ENCODE assay signal across 8 cellular contexts in genomic region chr15:40252438-40253178, GRCh38. TPM values are rescaled to one million over a fixed set of nuclear protein-coding genes. Genes with fewer than 3 reads are reported as not detected.
A peak's percentile ranks its signal among the peaks of the same experiment; 100 is the strongest.
DNase-seq lines count a peak whose midpoint lies in the region; ATAC-seq and TF ChIP-seq lines count a peak whose summit lies in the region.
"Had no signal": no experiment of that assay in that cellular context is flagged by ENCODE, and none has a peak within 500 bp of the region (broad histone marks: within the 10 kb centered on the region; RNA-seq: fewer than 3 reads in every experiment).

No MANE protein-coding gene starts in this region.

- H3K9ac ChIP-seq in colonic mucosa (ENCODE audit: low read depth in 2 of 2, low read length in 2 of 2) (peak overlapping the region; percentile 63 to 82), mesenchymal stem cell (ENCODE audit: low read length) (peak overlapping the region; percentile 32)

- peak overlapping the region; percentile 11 for H2BK120ac ChIP-seq in mesenchymal stem cell (ENCODE audit: low read depth, low read length)

- H3K18ac ChIP-seq in mesenchymal stem cell (ENCODE audit: low read depth in 1 of 2, low read length in 2 of 2) = no peak overlapping the region

- TF ChIP-seq POLR2A in upper lobe of left lung (IDR thresholded peaks at IDR 0.05) = peak in 2 of 4 donors; percentile 26 to 49

- peak; percentile 40 for DNase-seq in GM19238 (ENCODE audit: insufficient read length, low spot score)
- DNase-seq in NCI-H748 (lab: John Stamatoyannopoulos, UW; ENCODE audit: unreplicated experiment) = peak; percentile 72
- peak; percentile 73 for DNase-seq in colonic mucosa
- no peak for DNase-seq in mesenchymal stem cell
- DNase-seq in upper lobe of left lung = peak; percentile 76 to 91
- DNase-seq in inferior parietal cortex (ENCODE audit: extremely low spot score) = no peak

- no peak overlapping the region for H3K23ac ChIP-seq in mesenchymal stem cell (ENCODE audit: low read length in 2 of 2)

- ATAC-seq in upper lobe of left lung (ENCODE audit: low FRiP score in 2 of 2) (peak; percentile 64 to 76), GM21723 (IDR thresholded peaks at IDR 0.05; ENCODE audit: unreplicated experiment) (no peak)

- H3K36me3 ChIP-seq in colonic mucosa (no peaks in the 10 kb centered on the region), mesenchymal stem cell (ENCODE audit: control insufficient read depth in 1 of 2, insufficient read depth in 2 of 2, low read depth in 1 of 2, low read length in 2 of 2) (no peaks in the 10 kb centered on the region), upper lobe of left lung (no peaks in the 10 kb centered on the region)

- H2BK12ac ChIP-seq in mesenchymal stem cell (ENCODE audit: low read length in 2 of 2) = peak overlapping the region in 1 of 2 experiments; percentile 33

- no peak overlapping the region for H2AK5ac ChIP-seq in mesenchymal stem cell (ENCODE audit: low read length, severe bottlenecking)

- H4K8ac ChIP-seq in mesenchymal stem cell (ENCODE audit: low read length) = no peak overlapping the region

- H4K91ac ChIP-seq in mesenchymal stem cell (ENCODE audit: low read length) = no peak overlapping the region

- H3K27me3 ChIP-seq in colonic mucosa (peaks cover 20% of the 10 kb centered on the region), mesenchymal stem cell (ENCODE audit: control insufficient read depth in 1 of 2, insufficient read depth in 1 of 2, low read length in 2 of 2) (peaks cover 0 to 71% of the 10 kb centered on the region in 2 experiments), upper lobe of left lung (peaks cover 0 to 13% (median 0%) of the 10 kb centered on the region in 4 donors)

- peak overlapping the region; percentile 54 for H2BK15ac ChIP-seq in mesenchymal stem cell (ENCODE audit: low read depth, poor library complexity, severe bottlenecking)

- H2AFZ ChIP-seq in mesenchymal stem cell (ENCODE audit: low read depth, low read length) = peak overlapping the region; percentile 47

- intact Hi-C loops in colonic mucosa (cut with DNase I) = no loop called here

- 6% methylated on average over 80 of the region's 84 CpGs for WGBS in mesenchymal stem cell
- WGBS in upper lobe of left lung, 2 donors = 0 to 1% methylated on average over 14 to 15 of the region's 84 CpGs

- H2BK5ac ChIP-seq in mesenchymal stem cell (ENCODE audit: low read depth, low read length, poor library complexity, severe bottlenecking) = no peak overlapping the region

- H3K4ac ChIP-seq in mesenchymal stem cell (ENCODE audit: low read depth in 1 of 2, low read length in 2 of 2) = no peak overlapping the region

- no peaks in the 10 kb centered on the region for H3K4me1 ChIP-seq in colonic mucosa
- peaks cover 37% of the 10 kb centered on the region for H3K4me1 ChIP-seq in mesenchymal stem cell (ENCODE audit: control insufficient read depth, insufficient read depth, low read depth, low read length)
- peaks cover 18 to 30% (median 19%) of the 10 kb centered on the region in 4 donors for H3K4me1 ChIP-seq in upper lobe of left lung

- H3K9me3 ChIP-seq in colonic mucosa (no peaks in the 10 kb centered on the region), mesenchymal stem cell (ENCODE audit: control insufficient read depth, low read length) (no peaks in the 10 kb centered on the region), upper lobe of left lung (no peaks in the 10 kb centered on the region)

- H3K4me2 ChIP-seq in mesenchymal stem cell (ENCODE audit: low read length, poor library complexity, severe bottlenecking) = peak overlapping the region; percentile 95

- H3K14ac ChIP-seq in mesenchymal stem cell (ENCODE audit: low read length in 2 of 2) = peak overlapping the region in 1 of 2 experiments; percentile 45

- H3K4me3 ChIP-seq in colonic mucosa (peak overlapping the region; percentile 73), mesenchymal stem cell (ENCODE audit: insufficient read depth in 1 of 2, low read depth in 1 of 2, low read length in 2 of 2) (peak overlapping the region; percentile 63 to 72), upper lobe of left lung (peak overlapping the region; percentile 16 to 71 (median 58))
- H3K4me3 ChIP-seq: SK-N-MC had no signal

- H3K27ac ChIP-seq in colonic mucosa (no peak overlapping the region), mesenchymal stem cell (ENCODE audit: low read length, poor library complexity, severe bottlenecking) (no peak overlapping the region), upper lobe of left lung (peak overlapping the region; percentile 7 to 70 (median 59))
- H3K27ac ChIP-seq: SK-N-MC had no signal

- TF ChIP-seq EP300 in upper lobe of left lung (IDR thresholded peaks at IDR 0.05) = no peak

- peaks cover 1% of the 10 kb centered on the region for H3K79me1 ChIP-seq in mesenchymal stem cell (replicated peaks; ENCODE audit: low read length, poor library complexity, severe bottlenecking)

- no peak for TF ChIP-seq CTCF in colonic mucosa (IDR thresholded peaks at IDR 0.05)
- peak in 1 of 6 experiments; percentile 10 for TF ChIP-seq CTCF in upper lobe of left lung (IDR thresholded peaks at IDR 0.05)

RNA-seq across cellular contexts. Expression of gene PAK6, which starts 13.7 kb away (rescaled TPM):
- total RNA-seq in colonic mucosa = 10 to 100 TPM in 1 of 2 donors, 1 to 10 TPM in 1; 4.9 to 10.4 TPM
- 0.18 TPM for polyA plus RNA-seq in mesenchymal stem cell (2013, experiment 1 of 2)
- 0.10 TPM for polyA plus RNA-seq in mesenchymal stem cell (2013, experiment 2 of 2)
- 10 to 100 TPM in 3 of 6 donors, 1 to 10 TPM in 3; 4.5 to 23.4 (median 15.0) TPM for total RNA-seq in upper lobe of left lung

RNA-seq across cellular contexts. Expression of gene ANKRD63, which starts 30.3 kb away (rescaled TPM):
- total RNA-seq in colonic mucosa = not detected
- polyA plus RNA-seq in mesenchymal stem cell (2013, experiment 1 of 2) = not detected
- polyA plus RNA-seq in mesenchymal stem cell (2013, experiment 2 of 2) = not detected
- total RNA-seq in upper lobe of left lung = 1 to 10 TPM in 1 of 6 donors, not detected in 5; 5.2 TPM

RNA-seq across cellular contexts. Expression of gene PLCB2, which starts 55.1 kb away (rescaled TPM):
- total RNA-seq in colonic mucosa (1 to 10 TPM; 5.7 to 9.5 TPM), upper lobe of left lung (100 to 1,000 TPM in 2 of 6 donors, 10 to 100 TPM in 4; 26.9 to 170 (median 85.7) TPM)
- 14.0 TPM for polyA plus RNA-seq in mesenchymal stem cell (2013, experiment 1 of 2)
- polyA plus RNA-seq in mesenchymal stem cell (2013, experiment 2 of 2) = 13.9 TPM

Comparison
In these comparisons a context has a peak if more than half of its experiments do, and no peak if none do; other contexts are left out.
1. DNase-seq: peak in GM19238 (single experiment), NCI-H748 (single experiment), colonic mucosa (single experiment) and upper lobe of left lung (2 of 2); none in mesenchymal stem cell (single experiment) and inferior parietal cortex (single experiment).
2. H3K27ac ChIP-seq: peak in upper lobe of left lung (4 of 4); none in colonic mucosa (single experiment) and mesenchymal stem cell (single experiment).
3. Peak in every context shown above with its lines, with median percentiles within 50 percentile points of each other: H3K4me3 ChIP-seq.